ENCODE assay signal across 9 cellular contexts in genomic region chr4:140116442-140117104, GRCh38. TPM values are rescaled to one million over a fixed set of nuclear protein-coding genes. Genes with fewer than 3 reads are reported as not detected.
DNase-seq lines count a peak whose midpoint lies in the region; ATAC-seq lines count a peak whose summit lies in the region.
"Had no signal": no experiment of that assay in that cellular context is flagged by ENCODE, and none has a peak within 500 bp of the region (broad histone marks: within the 10 kb centered on the region; RNA-seq: fewer than 3 reads in every experiment).

No MANE protein-coding gene starts in this region.

- intact Hi-C loops in activated T-helper 2 cell treated with anti-CD3 and anti-CD28 coated beads, Interferon-gamma antibody, Interleukin-2, Interleukin-4, amounts not matched to agents 10 μg/mL and 5 μg/mL and 100 μg/mL, durations not matched to agents 14 hours and 24 hours and 36 hours (cut with micrococcal nuclease) = loop anchor here (1.0 to 2.0 kb wide), 2 partner anchors 13 to 34 kb away; no protein-coding TSS in a partner anchor

- peaks cover 32% of the 10 kb centered on the region for H3K4me1 Mint-ChIP-seq in activated T-cell treated with anti-CD3 and anti-CD28 coated beads, Interleukin-2, amount 50 U/mL, for 24 hours (ENCODE audit: low read depth)
- peaks cover 43% of the 10 kb centered on the region for H3K4me1 Mint-ChIP-seq in activated T-helper 2 cell treated with anti-CD3 and anti-CD28 coated beads, Interferon-gamma antibody, Interleukin-2, Interleukin-4, amounts not matched to agents 10 μg/mL and 5 μg/mL and 100 μg/mL, durations not matched to agents 14 hours and 24 hours and 36 hours (ENCODE audit: low read depth)

- no peak overlapping the region for H3K27ac ChIP-seq in substantia nigra (ENCODE audit: low read depth, low read length, poor library complexity, severe bottlenecking)

- H3K27ac Mint-ChIP-seq in activated T-cell treated with anti-CD3 and anti-CD28 coated beads, Interleukin-2, amount 50 U/mL, for 24 hours = peak overlapping the region; percentile 40
- H3K27ac Mint-ChIP-seq in activated T-helper 2 cell treated with anti-CD3 and anti-CD28 coated beads, Interferon-gamma antibody, Interleukin-2, Interleukin-4, amounts not matched to agents 10 μg/mL and 5 μg/mL and 100 μg/mL, durations not matched to agents 14 hours and 24 hours and 36 hours = peak overlapping the region; percentile 46

- no peaks in the 10 kb centered on the region for H3K27me3 Mint-ChIP-seq in activated T-cell treated with anti-CD3 and anti-CD28 coated beads, Interleukin-2, amount 50 U/mL, for 24 hours
- peaks cover 13% of the 10 kb centered on the region for H3K27me3 Mint-ChIP-seq in activated T-helper 2 cell treated with anti-CD3 and anti-CD28 coated beads, Interferon-gamma antibody, Interleukin-2, Interleukin-4, amounts not matched to agents 10 μg/mL and 5 μg/mL and 100 μg/mL, durations not matched to agents 14 hours and 24 hours and 36 hours (ENCODE audit: low read depth)

- no peaks in the 10 kb centered on the region for H3K9me3 Mint-ChIP-seq in activated T-cell treated with anti-CD3 and anti-CD28 coated beads, Interleukin-2, amount 50 U/mL, for 24 hours
- no peaks in the 10 kb centered on the region for H3K9me3 Mint-ChIP-seq in activated T-helper 2 cell treated with anti-CD3 and anti-CD28 coated beads, Interferon-gamma antibody, Interleukin-2, Interleukin-4, amounts not matched to agents 10 μg/mL and 5 μg/mL and 100 μg/mL, durations not matched to agents 14 hours and 24 hours and 36 hours

- no peak overlapping the region for H3K4me3 Mint-ChIP-seq in activated T-cell treated with anti-CD3 and anti-CD28 coated beads, Interleukin-2, amount 50 U/mL, for 24 hours
- H3K4me3 Mint-ChIP-seq in activated T-helper 2 cell treated with anti-CD3 and anti-CD28 coated beads, Interferon-gamma antibody, Interleukin-2, Interleukin-4, amounts not matched to agents 10 μg/mL and 5 μg/mL and 100 μg/mL, durations not matched to agents 14 hours and 24 hours and 36 hours (ENCODE audit: low read depth) = no peak overlapping the region

- DNase-seq in activated T-cell treated with anti-CD3 and anti-CD28 coated beads, Interleukin-2, amount 50 U/mL, for 24 hours = no peak
- DNase-seq in activated T-cell treated with anti-CD3 and anti-CD28 coated beads, Interleukin-2, amount 50 U/mL, for 1 hour = no peak
- DNase-seq in NCI-H146 (lab: John Stamatoyannopoulos, UW) = peak; percentile 23
- DNase-seq in activated T-helper 2 cell treated with anti-CD3 and anti-CD28 coated beads, Interferon-gamma antibody, Interleukin-2, Interleukin-4, amounts not matched to agents 10 μg/mL and 5 μg/mL and 100 μg/mL, durations not matched to agents 14 hours and 24 hours and 36 hours (ENCODE audit: low spot score) = peak; percentile 28
- peak; percentile 75 for DNase-seq in renal cortical epithelial cell (ENCODE audit: low read depth)
- no peak for DNase-seq in DMS114 treated with DMSO at 0.1 percent for 48 hours (lab: John Stamatoyannopoulos, UW; ENCODE audit: unreplicated experiment)
- DNase-seq in substantia nigra (lab: John Stamatoyannopoulos, UW) = no peak
- DNase-seq: heart left ventricle had no signal

- no peak for ATAC-seq in GM18868 (IDR thresholded peaks at IDR 0.05; ENCODE audit: unreplicated experiment)
- ATAC-seq: heart left ventricle had no signal

- H3K36me3 Mint-ChIP-seq in activated T-cell treated with anti-CD3 and anti-CD28 coated beads, Interleukin-2, amount 50 U/mL, for 24 hours (ENCODE audit: low read depth) = no peaks in the 10 kb centered on the region
- no peaks in the 10 kb centered on the region for H3K36me3 Mint-ChIP-seq in activated T-helper 2 cell treated with anti-CD3 and anti-CD28 coated beads, Interferon-gamma antibody, Interleukin-2, Interleukin-4, amounts not matched to agents 10 μg/mL and 5 μg/mL and 100 μg/mL, durations not matched to agents 14 hours and 24 hours and 36 hours (ENCODE audit: low read depth)

RNA-seq across cellular contexts. Expression of gene MAML3, which starts 37.4 kb away (rescaled TPM):
- total RNA-seq in activated T-helper 2 cell treated with anti-CD3 and anti-CD28 coated beads, Interferon-gamma antibody, Interleukin-2, Interleukin-4, amounts not matched to agents 10 μg/mL and 5 μg/mL and 100 μg/mL, durations not matched to agents 14 hours and 24 hours and 36 hours = 3.0 and 3.3 TPM in 2 replicates
- total RNA-seq in renal cortical epithelial cell = 0.17 and 2.0 TPM in 2 replicates

Comparison
In these comparisons a context has a peak if more than half of its experiments do, and no peak if none do; other contexts are left out.
1. DNase-seq: peak in NCI-H146 (single experiment), activated T-helper 2 cell treated with anti-CD3 and anti-CD28 coated beads, Interferon-gamma antibody, Interleukin-2, Interleukin-4, amounts not matched to agents 10 μg/mL and 5 μg/mL and 100 μg/mL, durations not matched to agents 14 hours and 24 hours and 36 hours (single experiment) and renal cortical epithelial cell (single experiment); none in activated T-cell treated with anti-CD3 and anti-CD28 coated beads, Interleukin-2, amount 50 U/mL, for 24 hours (single experiment), activated T-cell treated with anti-CD3 and anti-CD28 coated beads, Interleukin-2, amount 50 U/mL, for 1 hour (single experiment), DMS114 treated with DMSO at 0.1 percent for 48 hours (single experiment) and substantia nigra (0 of 49).